ENCODE assay signal across 7 cellular contexts in genomic region chr4:39944245-39944644, GRCh38. TPM values are rescaled to one million over a fixed set of nuclear protein-coding genes. Genes with fewer than 3 reads are reported as not detected.
DNase-seq lines count a peak whose midpoint lies in the region; ATAC-seq and TF ChIP-seq lines count a peak whose summit lies in the region.
"Not testable (repeated sequence)": the region's sequence is repeated elsewhere in the genome, so short reads cannot be mapped to it uniquely, and the experiment has no call there.

No MANE protein-coding gene starts in this region.

- H3K4ac ChIP-seq in trophoblast cell (ENCODE audit: low read depth, low read length) = peak overlapping the region; percentile 86

- H2AK5ac ChIP-seq in trophoblast cell (ENCODE audit: low read length) = not testable (repeated sequence)

- intact Hi-C loops in CD8-positive, alpha-beta T cell (cut with DNase I, micrococcal nuclease); activated B cell treated with CpG ODN at 0.5 μM for 24 hours (cut with micrococcal nuclease): not testable (repeated sequence)

- not testable (repeated sequence) for H3K79me1 ChIP-seq in trophoblast cell (ENCODE audit: low read length)

- H3K23ac ChIP-seq in trophoblast cell (ENCODE audit: low read length) = not testable (repeated sequence)

- H4K12ac ChIP-seq in trophoblast cell (ENCODE audit: low read depth, low read length) = not testable (repeated sequence)

- H3K9me3 ChIP-seq in CD8-positive, alpha-beta T cell (ENCODE audit: low read length); OCI-LY3 (ENCODE audit: insufficient read depth, low read length); trophoblast cell (ENCODE audit: insufficient read depth, low read depth, low read length): not testable (repeated sequence)

- H3K36me3 ChIP-seq in CD8-positive, alpha-beta T cell (ENCODE audit: insufficient read depth, low read length); trophoblast cell (ENCODE audit: control insufficient read depth in 1 of 2, insufficient read depth in 2 of 2, low read length in 2 of 2): not testable (repeated sequence)
- H3K36me3 ChIP-seq in OCI-LY3 (replicated peaks; ENCODE audit: low read depth, low read length) = peaks cover 12% of the 10 kb centered on the region

- DNase-seq in CD8-positive, alpha-beta T cell; activated B cell treated with CpG ODN at 0.5 μM for 24 hours; memory B cell (ENCODE audit: low spot score in 2 of 2); trophoblast cell: not testable (repeated sequence)

- not testable (repeated sequence) for ATAC-seq in CD8-positive, alpha-beta T cell; activated B cell treated with CpG ODN at 0.5 μM for 24 hours (ENCODE audit: low read depth); memory B cell (ENCODE audit: low read depth); stimulated activated memory B cell treated with anti-CD40 and anti-IgM and Interleukin-4, amounts not matched to agents 10 μg/mL and 1 μg/mL and 100 μg/mL, for 72 hours
- ATAC-seq in activated T-helper 17 cell treated with anti-CD3 and anti-CD28 coated beads, Interleukin-2, amount 50 U/mL, for 72 hours (replicated peaks) = peak; percentile 62

- H2BK120ac ChIP-seq in trophoblast cell (ENCODE audit: insufficient read depth, low read length, poor library complexity) = not testable (repeated sequence)

- H4K20me1 ChIP-seq in OCI-LY3 (ENCODE audit: insufficient read depth, low read length) = peaks cover 26% of the 10 kb centered on the region

- peak overlapping the region; percentile 13 for H3K27ac Mint-ChIP-seq in CD8-positive, alpha-beta T cell
- H3K27ac Mint-ChIP-seq in activated B cell treated with CpG ODN at 0.5 μM for 24 hours (peak overlapping the region; percentile 76), memory B cell (peak overlapping the region; percentile 86)
- H3K27ac Mint-ChIP-seq in activated T-helper 17 cell treated with anti-CD3 and anti-CD28 coated beads, Interleukin-2, amount 50 U/mL, for 72 hours = not testable (repeated sequence)
- peak overlapping the region; percentile 46 for H3K27ac Mint-ChIP-seq in stimulated activated memory B cell treated with anti-CD40 and anti-IgM and Interleukin-4, amounts not matched to agents 10 μg/mL and 1 μg/mL and 100 μg/mL, for 72 hours

- peaks cover 13% of the 10 kb centered on the region for H3K36me3 Mint-ChIP-seq in CD8-positive, alpha-beta T cell
- H3K36me3 Mint-ChIP-seq in activated B cell treated with CpG ODN at 0.5 μM for 24 hours (ENCODE audit: low read depth); memory B cell: not testable (repeated sequence)
- peaks cover 13% of the 10 kb centered on the region for H3K36me3 Mint-ChIP-seq in activated T-helper 17 cell treated with anti-CD3 and anti-CD28 coated beads, Interleukin-2, amount 50 U/mL, for 72 hours (ENCODE audit: low read depth)
- H3K36me3 Mint-ChIP-seq in stimulated activated memory B cell treated with anti-CD40 and anti-IgM and Interleukin-4, amounts not matched to agents 10 μg/mL and 1 μg/mL and 100 μg/mL, for 72 hours = peaks cover 12% of the 10 kb centered on the region

- peaks cover 26% of the 10 kb centered on the region for H3K4me1 ChIP-seq in CD8-positive, alpha-beta T cell (ENCODE audit: insufficient read depth, low read length)
- peaks cover 72% of the 10 kb centered on the region for H3K4me1 ChIP-seq in OCI-LY3 (ENCODE audit: low read length)
- H3K4me1 ChIP-seq in trophoblast cell (ENCODE audit: control insufficient read depth in 1 of 2, insufficient read depth in 2 of 2, low read length in 2 of 2) = not testable (repeated sequence)

- not testable (repeated sequence) for H2BK5ac ChIP-seq in trophoblast cell (ENCODE audit: low read depth, low read length, poor library complexity)

- not testable (repeated sequence) for H3K9ac ChIP-seq in OCI-LY3 (ENCODE audit: low read length); trophoblast cell (ENCODE audit: low read length)

- CTCF ChIA-PET in CD8-positive, alpha-beta T cell (lab: Charles Lee); activated B cell treated with CpG ODN at 0.5 μM for 24 hours (lab: Charles Lee): not testable (repeated sequence)

- H3K4me2 ChIP-seq in OCI-LY3 (ENCODE audit: low read length) = peak overlapping the region; percentile 58
- H3K4me2 ChIP-seq in trophoblast cell (ENCODE audit: low read length) = not testable (repeated sequence)

- H3K79me2 ChIP-seq in OCI-LY3 (ENCODE audit: low read length) = peaks cover 100% of the 10 kb centered on the region
- H3K79me2 ChIP-seq in trophoblast cell (ENCODE audit: control insufficient read depth, insufficient read depth, low read length, poor library complexity) = not testable (repeated sequence)

- H4K8ac ChIP-seq in trophoblast cell (ENCODE audit: low read depth, low read length) = not testable (repeated sequence)

- H3K27me3 ChIP-seq in CD8-positive, alpha-beta T cell (ENCODE audit: insufficient read depth, low read length); OCI-LY3 (ENCODE audit: low read depth, low read length); trophoblast cell (ENCODE audit: insufficient read depth, low read length): not testable (repeated sequence)

- not testable (repeated sequence) for H3K4me3 ChIP-seq in CD8-positive, alpha-beta T cell (ENCODE audit: low read depth, low read length); OCI-LY3 (ENCODE audit: low read length); trophoblast cell (ENCODE audit: low read depth, low read length)

- POLR2A ChIA-PET in CD8-positive, alpha-beta T cell (lab: Charles Lee) = not testable (repeated sequence)
- POLR2A ChIA-PET in activated B cell treated with CpG ODN at 0.5 μM for 24 hours (lab: Charles Lee) = interaction anchor here (0.5 kb wide), 1 partner anchor 12 kb away, joined by 7 read pairs; no protein-coding TSS in a partner anchor

- H3K27ac ChIP-seq in CD8-positive, alpha-beta T cell (ENCODE audit: low read depth, low read length); OCI-LY3 (ENCODE audit: low read length); trophoblast cell (ENCODE audit: low read depth, low read length): not testable (repeated sequence)

- no CpG with 5 or more reads among the region's 10 CpGs for WGBS in trophoblast cell (ENCODE audit: extremely low coverage, insufficient coverage, insufficient read length)

- not testable (repeated sequence) for TF ChIP-seq CTCF in CD8-positive, alpha-beta T cell (IDR thresholded peaks at IDR 0.05); OCI-LY3 (IDR thresholded peaks at IDR 0.05; ENCODE audit: low read depth, low read length); activated B cell treated with CpG ODN at 0.5 μM for 24 hours (IDR thresholded peaks at IDR 0.05)

- not testable (repeated sequence) for H3K4me3 Mint-ChIP-seq in CD8-positive, alpha-beta T cell; activated T-helper 17 cell treated with anti-CD3 and anti-CD28 coated beads, Interleukin-2, amount 50 U/mL, for 72 hours; memory B cell; stimulated activated memory B cell treated with anti-CD40 and anti-IgM and Interleukin-4, amounts not matched to agents 10 μg/mL and 1 μg/mL and 100 μg/mL, for 72 hours
- peak overlapping the region; percentile 7 for H3K4me3 Mint-ChIP-seq in activated B cell treated with CpG ODN at 0.5 μM for 24 hours

- H4K91ac ChIP-seq in trophoblast cell (ENCODE audit: low read depth, low read length) = not testable (repeated sequence)

- H3K14ac ChIP-seq in trophoblast cell (ENCODE audit: low read length) = not testable (repeated sequence)

- peaks cover 63% of the 10 kb centered on the region for H3K4me1 Mint-ChIP-seq in CD8-positive, alpha-beta T cell (ENCODE audit: low read depth)
- H3K4me1 Mint-ChIP-seq in activated B cell treated with CpG ODN at 0.5 μM for 24 hours = peaks cover 74% of the 10 kb centered on the region
- peaks cover 22% of the 10 kb centered on the region for H3K4me1 Mint-ChIP-seq in activated T-helper 17 cell treated with anti-CD3 and anti-CD28 coated beads, Interleukin-2, amount 50 U/mL, for 72 hours
- H3K4me1 Mint-ChIP-seq in memory B cell = peaks cover 29% of the 10 kb centered on the region
- peaks cover 76% of the 10 kb centered on the region for H3K4me1 Mint-ChIP-seq in stimulated activated memory B cell treated with anti-CD40 and anti-IgM and Interleukin-4, amounts not matched to agents 10 μg/mL and 1 μg/mL and 100 μg/mL, for 72 hours

- not testable (repeated sequence) for H2BK12ac ChIP-seq in trophoblast cell (ENCODE audit: low read length)

- not testable (repeated sequence) for H2AFZ ChIP-seq in OCI-LY3 (ENCODE audit: low read depth, low read length); trophoblast cell (ENCODE audit: insufficient read depth, low read length, poor library complexity)

- not testable (repeated sequence) for H3K27me3 Mint-ChIP-seq in CD8-positive, alpha-beta T cell (ENCODE audit: low read depth); activated B cell treated with CpG ODN at 0.5 μM for 24 hours; activated T-helper 17 cell treated with anti-CD3 and anti-CD28 coated beads, Interleukin-2, amount 50 U/mL, for 72 hours; memory B cell; stimulated activated memory B cell treated with anti-CD40 and anti-IgM and Interleukin-4, amounts not matched to agents 10 μg/mL and 1 μg/mL and 100 μg/mL, for 72 hours

- not testable (repeated sequence) for H3K9me3 Mint-ChIP-seq in CD8-positive, alpha-beta T cell; activated B cell treated with CpG ODN at 0.5 μM for 24 hours; activated T-helper 17 cell treated with anti-CD3 and anti-CD28 coated beads, Interleukin-2, amount 50 U/mL, for 72 hours; memory B cell; stimulated activated memory B cell treated with anti-CD40 and anti-IgM and Interleukin-4, amounts not matched to agents 10 μg/mL and 1 μg/mL and 100 μg/mL, for 72 hours

- not testable (repeated sequence) for H3K18ac ChIP-seq in trophoblast cell (ENCODE audit: low read length)

RNA-seq across cellular contexts. Expression of gene PDS5A, which starts 33.5 kb away (rescaled TPM):
- 10 to 100 TPM; 75.5 to 84.0 TPM for total RNA-seq in CD8-positive, alpha-beta T cell
- total RNA-seq in activated B cell treated with CpG ODN at 0.5 μM for 24 hours = 91.9 and 103 TPM in 2 replicates
- 100 to 1,000 TPM in 1 of 2 donors, 10 to 100 TPM in 1; 78.8 to 113 TPM for total RNA-seq in activated T-helper 17 cell treated with anti-CD3 and anti-CD28 coated beads, Interleukin-2, amount 50 U/mL, for 72 hours
- 32.5 and 33.8 TPM in 2 replicates for polyA plus RNA-seq in trophoblast cell (2013)
